Comparison of ENCODE assay signal across 17 cellular contexts in genomic region chr2:12052771-12053170, GRCh38.
"Had no signal": no experiment of that assay in that cellular context is flagged by ENCODE, and none has a peak within 500 bp of the region (broad histone marks: within the 10 kb centered on the region; RNA-seq: fewer than 3 reads in every experiment).

No MANE protein-coding gene starts in this region.

- H3K27me3 ChIP-seq: colonic mucosa, heart left ventricle, stomach had no signal

- H3K9ac ChIP-seq: parathyroid adenoma had no signal

- ATAC-seq: heart left ventricle; naive thymus-derived CD4-positive, alpha-beta T cell; sciatic nerve had no signal

- H2AFZ ChIP-seq: parathyroid adenoma had no signal

- H3K9me3 ChIP-seq: colonic mucosa, heart left ventricle, stomach, thoracic aorta had no signal

- DNase-seq: colonic mucosa; effector CD4-positive, alpha-beta T cell; endodermal cell; heart left ventricle; hippocampal formation; kidney glomerular epithelial cell; mammary epithelial cell; naive thymus-derived CD4-positive, alpha-beta T cell; nephron progenitor cell; stimulated activated naive CD4-positive, alpha-beta T cell; stomach; substantia nigra; trophoblast cell had no signal

- H3K4me1 ChIP-seq: colonic mucosa, parathyroid adenoma had no signal

- H3K4me3 Mint-ChIP-seq: endodermal cell; naive thymus-derived CD4-positive, alpha-beta T cell; nephron progenitor cell had no signal

- H3K27ac Mint-ChIP-seq: endodermal cell; naive thymus-derived CD4-positive, alpha-beta T cell; nephron progenitor cell had no signal

- H3K27ac ChIP-seq: colonic mucosa, heart left ventricle, parathyroid adenoma, skin epidermis, stomach, thoracic aorta had no signal

- H3K4me3 ChIP-seq: colonic mucosa, heart left ventricle, skin epidermis, stomach, thoracic aorta had no signal

- H3K36me3 ChIP-seq: colonic mucosa, heart left ventricle, stomach, thoracic aorta had no signal
